ENCODE assay signal across 30 cellular contexts in genomic region chr11:117052196-117053149, GRCh38. TPM values are rescaled to one million over a fixed set of nuclear protein-coding genes. Genes with fewer than 3 reads are reported as not detected.
DNase-seq lines count a peak whose midpoint lies in the region; ATAC-seq and TF ChIP-seq lines count a peak whose summit lies in the region.
"Had no signal": no experiment of that assay in that cellular context is flagged by ENCODE, and none has a peak within 500 bp of the region (broad histone marks: within the 10 kb centered on the region; RNA-seq: fewer than 3 reads in every experiment).

No MANE protein-coding gene starts in this region.

- H2BK120ac ChIP-seq in trophoblast cell (ENCODE audit: insufficient read depth, low read length, poor library complexity), result no peak overlapping the region

- no peaks in the 10 kb centered on the region for H3K9me2 ChIP-seq in OCI-LY7 (ENCODE audit: insufficient read depth, low read length)

- BruUV-seq in OCI-LY7 (replicated peaks; lab: Mats Ljungman, UMichigan), result no TSS peak

- no peak overlapping the region for H4K12ac ChIP-seq in trophoblast cell (ENCODE audit: low read depth, low read length)

- H3K23ac ChIP-seq in trophoblast cell (ENCODE audit: low read length), result no peak overlapping the region

- H3K27me3 ChIP-seq in psoas muscle (ENCODE audit: insufficient read depth in 3 of 3, low read length in 2 of 3), result no peaks in the 10 kb centered on the region
- no peaks in the 10 kb centered on the region for H3K27me3 ChIP-seq in trophoblast cell (ENCODE audit: insufficient read depth, low read length)
- H3K27me3 ChIP-seq: esophagus muscularis mucosa, hepatocyte, ovary, testis had no signal

- intact Hi-C loops in psoas muscle (cut with DNase I), result no loop called here
- intact Hi-C loops in OCI-LY7 (cut with micrococcal nuclease; ENCODE audit: unreplicated experiment), result no loop called here
- intact Hi-C loops in posterior cingulate gyrus (cut with DNase I), result no loop called here

- H3K18ac ChIP-seq in trophoblast cell (ENCODE audit: low read length), result no peak overlapping the region

- CTCF ChIA-PET in OCI-LY7 (lab: Charles Lee; ENCODE audit: unreplicated experiment), result no interaction called here

- H3K27ac ChIP-seq in cingulate gyrus (ENCODE audit: low read depth, low read length), result peak overlapping the region; percentile 85
- H3K27ac ChIP-seq in psoas muscle, result no peak overlapping the region
- no peak overlapping the region for H3K27ac ChIP-seq in OCI-LY7 (ENCODE audit: low read depth, low read length, poor library complexity, severe bottlenecking)
- no peak overlapping the region for H3K27ac ChIP-seq in trophoblast cell (ENCODE audit: low read depth, low read length)
- H3K27ac ChIP-seq: A549, esophagus muscularis mucosa, hepatocyte, ovary, testis had no signal

- H3K79me2 ChIP-seq in OCI-LY7 (ENCODE audit: insufficient read depth, low read depth, low read length) (peaks cover 58% of the 10 kb centered on the region; the same call in 1 of the 2 replicates), trophoblast cell (ENCODE audit: control insufficient read depth, insufficient read depth, low read length, poor library complexity) (no peaks in the 10 kb centered on the region)

- no peak overlapping the region for H2AK5ac ChIP-seq in trophoblast cell (ENCODE audit: low read length)

- H3K36me3 ChIP-seq in psoas muscle (ENCODE audit: insufficient read depth in 1 of 2, low read depth in 1 of 2) (no peaks in the 10 kb centered on the region), OCI-LY7 (ENCODE audit: insufficient read depth, low read length) (no peaks in the 10 kb centered on the region), trophoblast cell (ENCODE audit: control insufficient read depth in 1 of 2, insufficient read depth in 2 of 2, low read length in 2 of 2) (peaks cover 0 to 2% of the 10 kb centered on the region in 2 experiments)
- H3K36me3 ChIP-seq: ovary had no signal

- H3K4me1 ChIP-seq in psoas muscle (peaks cover 9% of the 10 kb centered on the region), OCI-LY7 (ENCODE audit: insufficient read depth, low read length, poor library complexity, severe bottlenecking) (no peaks in the 10 kb centered on the region), trophoblast cell (ENCODE audit: control insufficient read depth in 1 of 2, insufficient read depth in 2 of 2, low read length in 2 of 2) (no peaks in the 10 kb centered on the region)
- H3K4me1 ChIP-seq: A549 had no signal

- H3K4me2 ChIP-seq in OCI-LY7 (ENCODE audit: low read length), result no peak overlapping the region
- no peak overlapping the region for H3K4me2 ChIP-seq in trophoblast cell (ENCODE audit: low read length)
- H3K4me2 ChIP-seq: A549, hepatocyte had no signal

- ATAC-seq in psoas muscle, result peak; percentile 30 to 68 (median 56)
- ATAC-seq: A549; activated naive CD4-positive, alpha-beta T cell treated with anti-CD3 and anti-CD28 coated beads, Interleukin-2, amount 50 U/mL, for 72 hours had no signal

- no peak for TF ChIP-seq CTCF in psoas muscle (IDR thresholded peaks at IDR 0.05)
- no peak for TF ChIP-seq CTCF in OCI-LY7 (conservative IDR thresholded peaks at IDR 0.05; ENCODE audit: low read length)

- H3K79me1 ChIP-seq in trophoblast cell (ENCODE audit: low read length), result peaks cover 1% of the 10 kb centered on the region

- H4K91ac ChIP-seq in trophoblast cell (ENCODE audit: low read depth, low read length), result no peak overlapping the region

- H2BK12ac ChIP-seq in trophoblast cell (ENCODE audit: low read length), result no peak overlapping the region

- H3K9me3 ChIP-seq in psoas muscle (no peaks in the 10 kb centered on the region), OCI-LY7 (ENCODE audit: low read length) (no peaks in the 10 kb centered on the region), trophoblast cell (ENCODE audit: insufficient read depth, low read depth, low read length) (no peaks in the 10 kb centered on the region)
- H3K9me3 ChIP-seq: A549, esophagus muscularis mucosa, ovary, testis had no signal

- POLR2A ChIA-PET in OCI-LY7 (lab: Charles Lee), result interaction anchor here (0.7 to 2.9 kb wide), 6 partner anchors 12 to 31 kb away, joined by 3 to 18 read pairs (median 4); no protein-coding TSS in a partner anchor

- H4K8ac ChIP-seq in trophoblast cell (ENCODE audit: low read depth, low read length), result no peak overlapping the region

- DNase-seq in Ammon's horn (ENCODE audit: low spot score) (peak; percentile 29), NCI-H524 (lab: John Stamatoyannopoulos, UW) (peak; percentile 66 to 88), psoas muscle (no peak), OCI-LY7 (ENCODE audit: low spot score) (no peak), posterior cingulate gyrus (no peak), trophoblast cell (no peak), NCI-H510A (lab: John Stamatoyannopoulos, UW) (no peak)
- DNase-seq: activated CD4-positive, alpha-beta T cell treated with anti-CD3 and anti-CD28 coated beads for 4 hours; AML-193; aorta; CD8-positive, alpha-beta memory T cell; DMS53; endodermal cell; HCEC 1CT; immature natural killer cell; Karpas-422; NCI-H1417 treated with DMSO at 0.1 percent for 48 hours; NCI-H2081; NCI-H2227 treated with DMSO at 0.1 percent for 48 hours; NCI-H774; nephron progenitor cell; ovary; small intestine; stimulated activated naive CD4-positive, alpha-beta T cell; testis had no signal

- H2AFZ ChIP-seq in OCI-LY7 (ENCODE audit: low read length) (no peak overlapping the region), trophoblast cell (ENCODE audit: insufficient read depth, low read length, poor library complexity) (no peak overlapping the region)
- H2AFZ ChIP-seq: hepatocyte had no signal

- H4K20me1 ChIP-seq in OCI-LY7 (ENCODE audit: insufficient read depth, low read length), result 0 out of 2 replicates have a peak, but pooled peaks cover 8% of the 10 kb centered on the region

- no peak overlapping the region for H3K14ac ChIP-seq in trophoblast cell (ENCODE audit: low read length)

- no peak overlapping the region for H3K4me3 ChIP-seq in psoas muscle
- no peak overlapping the region for H3K4me3 ChIP-seq in OCI-LY7 (ENCODE audit: low read depth, low read length, poor library complexity, severe bottlenecking)
- no peak overlapping the region for H3K4me3 ChIP-seq in trophoblast cell (ENCODE audit: low read depth, low read length)
- H3K4me3 ChIP-seq: A549, esophagus muscularis mucosa, hepatocyte, ovary, testis had no signal

- no peak overlapping the region for H2BK5ac ChIP-seq in trophoblast cell (ENCODE audit: low read depth, low read length, poor library complexity)

- WGBS in psoas muscle, 3 donors, result 82 to 90% (median 84%) methylated on average over 8 of the region's 8 CpGs
- no CpG with 5 or more reads among the region's 8 CpGs for WGBS in trophoblast cell (ENCODE audit: extremely low coverage, insufficient coverage, insufficient read length)

- H3K9ac ChIP-seq in trophoblast cell (ENCODE audit: low read length), result no peak overlapping the region

- H3K4ac ChIP-seq in trophoblast cell (ENCODE audit: low read depth, low read length), result no peak overlapping the region

RNA-seq across cellular contexts. Expression of gene SIK3, which starts 45.8 kb away (rescaled TPM):
- total RNA-seq in psoas muscle (10 to 100 TPM; 39.8 to 47.4 (median 42.8) TPM), OCI-LY7 (2022) (72.9 and 78.6 TPM in 2 replicates)
- polyA plus RNA-seq in psoas muscle, result 10 to 100 TPM; 16.3 to 22.2 (median 18.8) TPM
- total RNA-seq in OCI-LY7 (2014; rRNA removed; shearing (Covaris generic)), result 29.3 and 37.2 TPM in 2 replicates
- 15.6 and 16.7 TPM in 2 replicates for polyA plus RNA-seq in trophoblast cell (2013)

Comparison
In these comparisons a context has a peak if more than half of its experiments do, and no peak if none do; other contexts are left out.
1. DNase-seq: peak in Ammon's horn (single experiment) and NCI-H524 (2 of 2); none in psoas muscle (0 of 2), OCI-LY7 (single experiment), posterior cingulate gyrus (0 of 10), trophoblast cell (0 of 2) and NCI-H510A (single experiment).